In genomic region chr6:22087960-22088716, GRCh38 we compare ENCODE assay signal across 14 cellular contexts.
"Had no signal": no experiment of that assay in that cellular context is flagged by ENCODE, and none has a peak within 500 bp of the region (broad histone marks: within the 10 kb centered on the region; RNA-seq: fewer than 3 reads in every experiment).

No MANE protein-coding gene starts in this region.

- H3K4me2 ChIP-seq: smooth muscle cell had no signal

- H3K4me3 ChIP-seq: coronary artery, smooth muscle cell, thyroid gland had no signal

- H3K27me3 ChIP-seq: thyroid gland had no signal

- H3K9me3 ChIP-seq: thyroid gland had no signal

- ATAC-seq: activated naive CD8-positive, alpha-beta T cell treated with anti-CD3 and anti-CD28 coated beads, Interleukin-2, amount 50 U/mL, for 24 hours; left ventricle myocardium superior; right cardiac atrium had no signal

- FAIRE-seq: astrocyte, kidney, urothelium cell line had no signal

- DNase-seq: activated CD4-positive, alpha-beta T cell treated with anti-CD3 and anti-CD28 coated beads for 48 hours; activated CD8-positive, alpha-beta memory T cell treated with anti-CD3 and anti-CD28 coated beads for 24 hours; activated naive CD4-positive, alpha-beta T cell treated with Interleukin-2 at 50 U/mL for 16 hours; activated naive CD8-positive, alpha-beta T cell treated with anti-CD3 and anti-CD28 coated beads, Interleukin-2, amount 50 U/mL, for 24 hours; effector CD8-positive, alpha-beta T cell; kidney; left ventricle myocardium superior; right cardiac atrium; T1000; thyroid gland had no signal

- H3K27me3 Mint-ChIP-seq: activated naive CD8-positive, alpha-beta T cell treated with anti-CD3 and anti-CD28 coated beads, Interleukin-2, amount 50 U/mL, for 24 hours had no signal

- H3K27ac ChIP-seq: coronary artery, thyroid gland had no signal

- H3K36me3 ChIP-seq: thyroid gland had no signal

- H3K27ac Mint-ChIP-seq: activated naive CD8-positive, alpha-beta T cell treated with anti-CD3 and anti-CD28 coated beads, Interleukin-2, amount 50 U/mL, for 24 hours had no signal

- H3K4me1 ChIP-seq: thyroid gland had no signal

- H3K4me3 Mint-ChIP-seq: activated naive CD8-positive, alpha-beta T cell treated with anti-CD3 and anti-CD28 coated beads, Interleukin-2, amount 50 U/mL, for 24 hours had no signal
